1 cellular context compared by ENCODE assay signal in the genomic region with DNA sequence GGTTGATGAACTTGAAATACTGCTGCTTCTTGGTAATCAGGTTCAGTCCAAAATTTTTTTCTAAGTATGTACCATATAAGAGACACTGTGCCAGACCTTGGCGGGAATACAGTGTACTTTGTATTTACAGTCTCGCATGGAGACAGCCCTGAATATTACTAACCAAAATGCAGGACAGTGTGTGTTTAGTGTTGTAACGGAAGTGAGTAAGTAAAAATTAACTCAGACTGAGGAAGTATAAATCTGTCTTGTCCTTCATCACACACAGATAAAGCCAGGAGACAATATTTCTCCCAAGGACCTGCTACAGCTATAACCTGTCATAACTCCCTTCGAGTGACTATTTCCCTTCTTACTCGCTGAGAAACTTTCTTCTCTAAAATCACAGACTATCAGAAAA.
A peak's percentile ranks its signal among the peaks of the same experiment; 100 is the strongest.
TF ChIP-seq lines count a peak whose summit lies in the region.

No MANE protein-coding gene starts in this region.

TF ChIP-seq in HepG2, 621 proteins besides CTCF, POLR2A, EP300 and RAD21 (continued from another document and continues in another):
- TF ChIP-seq, protein P1, sequence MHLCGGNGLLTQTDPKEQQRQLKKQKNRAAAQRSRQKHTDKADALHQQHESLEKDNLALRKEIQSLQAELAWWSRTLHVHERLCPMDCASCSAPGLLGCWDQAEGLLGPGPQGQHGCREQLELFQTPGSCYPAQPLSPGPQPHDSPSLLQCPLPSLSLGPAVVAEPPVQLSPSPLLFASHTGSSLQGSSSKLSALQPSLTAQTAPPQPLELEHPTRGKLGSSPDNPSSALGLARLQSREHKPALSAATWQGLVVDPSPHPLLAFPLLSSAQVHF (CRISPR knock-in tag; IDR thresholded peaks at IDR 0.05) = no peak
- TF ChIP-seq, protein P2, sequence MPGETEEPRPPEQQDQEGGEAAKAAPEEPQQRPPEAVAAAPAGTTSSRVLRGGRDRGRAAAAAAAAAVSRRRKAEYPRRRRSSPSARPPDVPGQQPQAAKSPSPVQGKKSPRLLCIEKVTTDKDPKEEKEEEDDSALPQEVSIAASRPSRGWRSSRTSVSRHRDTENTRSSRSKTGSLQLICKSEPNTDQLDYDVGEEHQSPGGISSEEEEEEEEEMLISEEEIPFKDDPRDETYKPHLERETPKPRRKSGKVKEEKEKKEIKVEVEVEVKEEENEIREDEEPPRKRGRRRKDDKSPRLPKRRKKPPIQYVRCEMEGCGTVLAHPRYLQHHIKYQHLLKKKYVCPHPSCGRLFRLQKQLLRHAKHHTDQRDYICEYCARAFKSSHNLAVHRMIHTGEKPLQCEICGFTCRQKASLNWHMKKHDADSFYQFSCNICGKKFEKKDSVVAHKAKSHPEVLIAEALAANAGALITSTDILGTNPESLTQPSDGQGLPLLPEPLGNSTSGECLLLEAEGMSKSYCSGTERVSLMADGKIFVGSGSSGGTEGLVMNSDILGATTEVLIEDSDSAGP (CRISPR knock-in tag; IDR thresholded peaks at IDR 0.05; ENCODE audit: borderline replicate concordance) = no peak; the same call in 1 of the 2 replicates
- TF ChIP-seq ZNF567 (CRISPR knock-in tag; IDR thresholded peaks at IDR 0.05; ENCODE audit: borderline replicate concordance) (no peak), ZSCAN12 (CRISPR knock-in tag; IDR thresholded peaks at IDR 0.05) (no peak), KAT7 (CRISPR knock-in tag; IDR thresholded peaks at IDR 0.05; ENCODE audit: borderline replicate concordance) (no peak), SRF (IDR thresholded peaks at IDR 0.05; ENCODE audit: low read depth, low read length) (no peak), ZFP36L1 (CRISPR knock-in tag; IDR thresholded peaks at IDR 0.05) (0 out of 2 replicates have a peak, but pooled peaks have one; percentile 40), ZBTB7A (CRISPR knock-in tag; IDR thresholded peaks at IDR 0.05) (no peak), KLF11 (CRISPR knock-in tag; IDR thresholded peaks at IDR 0.05) (no peak; the same call in 1 of the 2 replicates), ZNF292 (CRISPR knock-in tag; IDR thresholded peaks at IDR 0.05; ENCODE audit: borderline replicate concordance, low read depth) (no peak), ZNF501 (CRISPR knock-in tag; IDR thresholded peaks at IDR 0.05) (no peak), AKAP8 (CRISPR knock-in tag; IDR thresholded peaks at IDR 0.05) (no peak), FOXC1 (CRISPR knock-in tag; IDR thresholded peaks at IDR 0.05; ENCODE audit: borderline replicate concordance) (no peak), AGO2 (optimal IDR thresholded peaks at IDR 0.05; ENCODE audit: low read depth, low read length) (no peak), THYN1 (CRISPR knock-in tag; IDR thresholded peaks at IDR 0.05; ENCODE audit: borderline replicate concordance, low read depth) (no peak), MBNL3 (CRISPR knock-in tag; conservative IDR thresholded peaks at IDR 0.05) (no peak), SIN3A (IDR thresholded peaks at IDR 0.05; ENCODE audit: borderline replicate concordance, low read depth, low read length) (no peak), ZNF382 (CRISPR knock-in tag; IDR thresholded peaks at IDR 0.05; ENCODE audit: borderline replicate concordance) (no peak), RARA (CRISPR knock-in tag; IDR thresholded peaks at IDR 0.05) (peak; percentile 71; the same call in 1 of the 2 replicates), ZNF563 (CRISPR knock-in tag; IDR thresholded peaks at IDR 0.05) (no peak), NBN (conservative IDR thresholded peaks at IDR 0.05) (no peak), ZNF44 (CRISPR knock-in tag; IDR thresholded peaks at IDR 0.05) (no peak), ZNF136 (CRISPR knock-in tag; IDR thresholded peaks at IDR 0.05; ENCODE audit: low read depth) (no peak), ZNF20 (CRISPR knock-in tag; IDR thresholded peaks at IDR 0.05) (no peak), HOXD1 (CRISPR knock-in tag; IDR thresholded peaks at IDR 0.05) (no peak), ZNF569 (CRISPR knock-in tag; IDR thresholded peaks at IDR 0.05; ENCODE audit: borderline replicate concordance) (no peak), KLF9 (CRISPR knock-in tag; IDR thresholded peaks at IDR 0.05; ENCODE audit: low read depth) (no peak), NFE2L1 (CRISPR knock-in tag; IDR thresholded peaks at IDR 0.05; ENCODE audit: borderline replicate concordance) (no peak), NFRKB (IDR thresholded peaks at IDR 0.05) (no peak)
- TF ChIP-seq, protein P3, sequence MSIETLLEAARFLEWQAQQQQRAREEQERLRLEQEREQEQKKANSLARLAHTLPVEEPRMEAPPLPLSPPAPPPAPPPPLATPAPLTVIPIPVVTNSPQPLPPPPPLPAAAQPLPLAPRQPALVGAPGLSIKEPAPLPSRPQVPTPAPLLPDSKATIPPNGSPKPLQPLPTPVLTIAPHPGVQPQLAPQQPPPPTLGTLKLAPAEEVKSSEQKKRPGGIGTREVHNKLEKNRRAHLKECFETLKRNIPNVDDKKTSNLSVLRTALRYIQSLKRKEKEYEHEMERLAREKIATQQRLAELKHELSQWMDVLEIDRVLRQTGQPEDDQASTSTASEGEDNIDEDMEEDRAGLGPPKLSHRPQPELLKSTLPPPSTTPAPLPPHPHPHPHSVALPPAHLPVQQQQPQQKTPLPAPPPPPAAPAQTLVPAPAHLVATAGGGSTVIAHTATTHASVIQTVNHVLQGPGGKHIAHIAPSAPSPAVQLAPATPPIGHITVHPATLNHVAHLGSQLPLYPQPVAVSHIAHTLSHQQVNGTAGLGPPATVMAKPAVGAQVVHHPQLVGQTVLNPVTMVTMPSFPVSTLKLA (IDR thresholded peaks at IDR 0.05) = no peak
- TF ChIP-seq, protein P4, sequence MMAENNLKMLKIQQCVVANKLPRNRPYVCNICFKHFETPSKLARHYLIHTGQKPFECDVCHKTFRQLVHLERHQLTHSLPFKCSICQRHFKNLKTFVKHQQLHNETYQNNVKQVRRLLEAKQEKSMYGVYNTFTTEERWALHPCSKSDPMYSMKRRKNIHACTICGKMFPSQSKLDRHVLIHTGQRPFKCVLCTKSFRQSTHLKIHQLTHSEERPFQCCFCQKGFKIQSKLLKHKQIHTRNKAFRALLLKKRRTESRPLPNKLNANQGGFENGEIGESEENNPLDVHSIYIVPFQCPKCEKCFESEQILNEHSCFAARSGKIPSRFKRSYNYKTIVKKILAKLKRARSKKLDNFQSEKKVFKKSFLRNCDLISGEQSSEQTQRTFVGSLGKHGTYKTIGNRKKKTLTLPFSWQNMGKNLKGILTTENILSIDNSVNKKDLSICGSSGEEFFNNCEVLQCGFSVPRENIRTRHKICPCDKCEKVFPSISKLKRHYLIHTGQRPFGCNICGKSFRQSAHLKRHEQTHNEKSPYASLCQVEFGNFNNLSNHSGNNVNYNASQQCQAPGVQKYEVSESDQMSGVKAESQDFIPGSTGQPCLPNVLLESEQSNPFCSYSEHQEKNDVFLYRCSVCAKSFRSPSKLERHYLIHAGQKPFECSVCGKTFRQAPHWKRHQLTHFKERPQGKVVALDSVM (CRISPR knock-in tag; IDR thresholded peaks at IDR 0.05) = no peak
- TF ChIP-seq, protein P5, sequence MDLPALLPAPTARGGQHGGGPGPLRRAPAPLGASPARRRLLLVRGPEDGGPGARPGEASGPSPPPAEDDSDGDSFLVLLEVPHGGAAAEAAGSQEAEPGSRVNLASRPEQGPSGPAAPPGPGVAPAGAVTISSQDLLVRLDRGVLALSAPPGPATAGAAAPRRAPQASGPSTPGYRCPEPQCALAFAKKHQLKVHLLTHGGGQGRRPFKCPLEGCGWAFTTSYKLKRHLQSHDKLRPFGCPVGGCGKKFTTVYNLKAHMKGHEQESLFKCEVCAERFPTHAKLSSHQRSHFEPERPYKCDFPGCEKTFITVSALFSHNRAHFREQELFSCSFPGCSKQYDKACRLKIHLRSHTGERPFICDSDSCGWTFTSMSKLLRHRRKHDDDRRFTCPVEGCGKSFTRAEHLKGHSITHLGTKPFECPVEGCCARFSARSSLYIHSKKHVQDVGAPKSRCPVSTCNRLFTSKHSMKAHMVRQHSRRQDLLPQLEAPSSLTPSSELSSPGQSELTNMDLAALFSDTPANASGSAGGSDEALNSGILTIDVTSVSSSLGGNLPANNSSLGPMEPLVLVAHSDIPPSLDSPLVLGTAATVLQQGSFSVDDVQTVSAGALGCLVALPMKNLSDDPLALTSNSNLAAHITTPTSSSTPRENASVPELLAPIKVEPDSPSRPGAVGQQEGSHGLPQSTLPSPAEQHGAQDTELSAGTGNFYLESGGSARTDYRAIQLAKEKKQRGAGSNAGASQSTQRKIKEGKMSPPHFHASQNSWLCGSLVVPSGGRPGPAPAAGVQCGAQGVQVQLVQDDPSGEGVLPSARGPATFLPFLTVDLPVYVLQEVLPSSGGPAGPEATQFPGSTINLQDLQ (CRISPR knock-in tag; IDR thresholded peaks at IDR 0.05) = no peak
- TF ChIP-seq, protein P6, sequence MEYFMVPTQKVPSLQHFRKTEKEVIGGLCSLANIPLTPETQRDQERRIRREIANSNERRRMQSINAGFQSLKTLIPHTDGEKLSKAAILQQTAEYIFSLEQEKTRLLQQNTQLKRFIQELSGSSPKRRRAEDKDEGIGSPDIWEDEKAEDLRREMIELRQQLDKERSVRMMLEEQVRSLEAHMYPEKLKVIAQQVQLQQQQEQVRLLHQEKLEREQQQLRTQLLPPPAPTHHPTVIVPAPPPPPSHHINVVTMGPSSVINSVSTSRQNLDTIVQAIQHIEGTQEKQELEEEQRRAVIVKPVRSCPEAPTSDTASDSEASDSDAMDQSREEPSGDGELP (IDR thresholded peaks at IDR 0.05; ENCODE audit: borderline replicate concordance, low read depth) = no peak
- TF ChIP-seq, protein P7, sequence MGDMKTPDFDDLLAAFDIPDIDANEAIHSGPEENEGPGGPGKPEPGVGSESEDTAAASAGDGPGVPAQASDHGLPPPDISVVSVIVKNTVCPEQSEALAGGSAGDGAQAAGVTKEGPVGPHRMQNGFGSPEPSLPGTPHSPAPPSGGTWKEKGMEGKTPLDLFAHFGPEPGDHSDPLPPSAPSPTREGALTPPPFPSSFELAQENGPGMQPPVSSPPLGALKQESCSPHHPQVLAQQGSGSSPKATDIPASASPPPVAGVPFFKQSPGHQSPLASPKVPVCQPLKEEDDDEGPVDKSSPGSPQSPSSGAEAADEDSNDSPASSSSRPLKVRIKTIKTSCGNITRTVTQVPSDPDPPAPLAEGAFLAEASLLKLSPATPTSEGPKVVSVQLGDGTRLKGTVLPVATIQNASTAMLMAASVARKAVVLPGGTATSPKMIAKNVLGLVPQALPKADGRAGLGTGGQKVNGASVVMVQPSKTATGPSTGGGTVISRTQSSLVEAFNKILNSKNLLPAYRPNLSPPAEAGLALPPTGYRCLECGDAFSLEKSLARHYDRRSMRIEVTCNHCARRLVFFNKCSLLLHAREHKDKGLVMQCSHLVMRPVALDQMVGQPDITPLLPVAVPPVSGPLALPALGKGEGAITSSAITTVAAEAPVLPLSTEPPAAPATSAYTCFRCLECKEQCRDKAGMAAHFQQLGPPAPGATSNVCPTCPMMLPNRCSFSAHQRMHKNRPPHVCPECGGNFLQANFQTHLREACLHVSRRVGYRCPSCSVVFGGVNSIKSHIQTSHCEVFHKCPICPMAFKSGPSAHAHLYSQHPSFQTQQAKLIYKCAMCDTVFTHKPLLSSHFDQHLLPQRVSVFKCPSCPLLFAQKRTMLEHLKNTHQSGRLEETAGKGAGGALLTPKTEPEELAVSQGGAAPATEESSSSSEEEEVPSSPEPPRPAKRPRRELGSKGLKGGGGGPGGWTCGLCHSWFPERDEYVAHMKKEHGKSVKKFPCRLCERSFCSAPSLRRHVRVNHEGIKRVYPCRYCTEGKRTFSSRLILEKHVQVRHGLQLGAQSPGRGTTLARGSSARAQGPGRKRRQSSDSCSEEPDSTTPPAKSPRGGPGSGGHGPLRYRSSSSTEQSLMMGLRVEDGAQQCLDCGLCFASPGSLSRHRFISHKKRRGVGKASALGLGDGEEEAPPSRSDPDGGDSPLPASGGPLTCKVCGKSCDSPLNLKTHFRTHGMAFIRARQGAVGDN (CRISPR knock-in tag; IDR thresholded peaks at IDR 0.05) = no peak
- TF ChIP-seq, protein P8, sequence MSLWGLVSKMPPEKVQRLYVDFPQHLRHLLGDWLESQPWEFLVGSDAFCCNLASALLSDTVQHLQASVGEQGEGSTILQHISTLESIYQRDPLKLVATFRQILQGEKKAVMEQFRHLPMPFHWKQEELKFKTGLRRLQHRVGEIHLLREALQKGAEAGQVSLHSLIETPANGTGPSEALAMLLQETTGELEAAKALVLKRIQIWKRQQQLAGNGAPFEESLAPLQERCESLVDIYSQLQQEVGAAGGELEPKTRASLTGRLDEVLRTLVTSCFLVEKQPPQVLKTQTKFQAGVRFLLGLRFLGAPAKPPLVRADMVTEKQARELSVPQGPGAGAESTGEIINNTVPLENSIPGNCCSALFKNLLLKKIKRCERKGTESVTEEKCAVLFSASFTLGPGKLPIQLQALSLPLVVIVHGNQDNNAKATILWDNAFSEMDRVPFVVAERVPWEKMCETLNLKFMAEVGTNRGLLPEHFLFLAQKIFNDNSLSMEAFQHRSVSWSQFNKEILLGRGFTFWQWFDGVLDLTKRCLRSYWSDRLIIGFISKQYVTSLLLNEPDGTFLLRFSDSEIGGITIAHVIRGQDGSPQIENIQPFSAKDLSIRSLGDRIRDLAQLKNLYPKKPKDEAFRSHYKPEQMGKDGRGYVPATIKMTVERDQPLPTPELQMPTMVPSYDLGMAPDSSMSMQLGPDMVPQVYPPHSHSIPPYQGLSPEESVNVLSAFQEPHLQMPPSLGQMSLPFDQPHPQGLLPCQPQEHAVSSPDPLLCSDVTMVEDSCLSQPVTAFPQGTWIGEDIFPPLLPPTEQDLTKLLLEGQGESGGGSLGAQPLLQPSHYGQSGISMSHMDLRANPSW (CRISPR knock-in tag; IDR thresholded peaks at IDR 0.05; ENCODE audit: borderline replicate concordance) = no peak
- TF ChIP-seq, protein P9, sequence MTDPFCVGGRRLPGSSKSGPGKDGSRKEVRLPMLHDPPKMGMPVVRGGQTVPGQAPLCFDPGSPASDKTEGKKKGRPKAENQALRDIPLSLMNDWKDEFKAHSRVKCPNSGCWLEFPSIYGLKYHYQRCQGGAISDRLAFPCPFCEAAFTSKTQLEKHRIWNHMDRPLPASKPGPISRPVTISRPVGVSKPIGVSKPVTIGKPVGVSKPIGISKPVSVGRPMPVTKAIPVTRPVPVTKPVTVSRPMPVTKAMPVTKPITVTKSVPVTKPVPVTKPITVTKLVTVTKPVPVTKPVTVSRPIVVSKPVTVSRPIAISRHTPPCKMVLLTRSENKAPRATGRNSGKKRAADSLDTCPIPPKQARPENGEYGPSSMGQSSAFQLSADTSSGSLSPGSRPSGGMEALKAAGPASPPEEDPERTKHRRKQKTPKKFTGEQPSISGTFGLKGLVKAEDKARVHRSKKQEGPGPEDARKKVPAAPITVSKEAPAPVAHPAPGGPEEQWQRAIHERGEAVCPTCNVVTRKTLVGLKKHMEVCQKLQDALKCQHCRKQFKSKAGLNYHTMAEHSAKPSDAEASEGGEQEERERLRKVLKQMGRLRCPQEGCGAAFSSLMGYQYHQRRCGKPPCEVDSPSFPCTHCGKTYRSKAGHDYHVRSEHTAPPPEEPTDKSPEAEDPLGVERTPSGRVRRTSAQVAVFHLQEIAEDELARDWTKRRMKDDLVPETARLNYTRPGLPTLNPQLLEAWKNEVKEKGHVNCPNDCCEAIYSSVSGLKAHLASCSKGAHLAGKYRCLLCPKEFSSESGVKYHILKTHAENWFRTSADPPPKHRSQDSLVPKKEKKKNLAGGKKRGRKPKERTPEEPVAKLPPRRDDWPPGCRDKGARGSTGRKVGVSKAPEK (CRISPR knock-in tag; IDR thresholded peaks at IDR 0.05; ENCODE audit: borderline replicate concordance) = no peak
- TF ChIP-seq, protein P10, sequence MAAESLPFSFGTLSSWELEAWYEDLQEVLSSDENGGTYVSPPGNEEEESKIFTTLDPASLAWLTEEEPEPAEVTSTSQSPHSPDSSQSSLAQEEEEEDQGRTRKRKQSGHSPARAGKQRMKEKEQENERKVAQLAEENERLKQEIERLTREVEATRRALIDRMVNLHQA (CRISPR knock-in tag; IDR thresholded peaks at IDR 0.05) = no peak
- TF ChIP-seq, protein P11, sequence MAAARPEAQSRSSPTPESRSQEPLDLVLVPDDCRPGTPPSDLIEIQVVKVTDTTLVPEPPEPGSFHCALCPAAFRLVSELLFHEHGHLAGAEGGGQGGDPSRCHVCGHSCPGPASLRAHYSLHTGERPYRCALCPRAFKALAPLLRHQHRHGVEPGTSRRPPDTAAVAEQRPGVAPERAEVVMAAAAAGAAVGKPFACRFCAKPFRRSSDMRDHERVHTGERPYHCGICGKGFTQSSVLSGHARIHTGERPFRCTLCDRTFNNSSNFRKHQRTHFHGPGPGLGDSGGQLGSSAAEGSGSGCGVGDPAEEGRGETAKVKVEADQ (CRISPR knock-in tag; IDR thresholded peaks at IDR 0.05; ENCODE audit: borderline replicate concordance) = no peak
